Comparison of ENCODE assay signal across 9 cellular contexts in the genomic region with DNA sequence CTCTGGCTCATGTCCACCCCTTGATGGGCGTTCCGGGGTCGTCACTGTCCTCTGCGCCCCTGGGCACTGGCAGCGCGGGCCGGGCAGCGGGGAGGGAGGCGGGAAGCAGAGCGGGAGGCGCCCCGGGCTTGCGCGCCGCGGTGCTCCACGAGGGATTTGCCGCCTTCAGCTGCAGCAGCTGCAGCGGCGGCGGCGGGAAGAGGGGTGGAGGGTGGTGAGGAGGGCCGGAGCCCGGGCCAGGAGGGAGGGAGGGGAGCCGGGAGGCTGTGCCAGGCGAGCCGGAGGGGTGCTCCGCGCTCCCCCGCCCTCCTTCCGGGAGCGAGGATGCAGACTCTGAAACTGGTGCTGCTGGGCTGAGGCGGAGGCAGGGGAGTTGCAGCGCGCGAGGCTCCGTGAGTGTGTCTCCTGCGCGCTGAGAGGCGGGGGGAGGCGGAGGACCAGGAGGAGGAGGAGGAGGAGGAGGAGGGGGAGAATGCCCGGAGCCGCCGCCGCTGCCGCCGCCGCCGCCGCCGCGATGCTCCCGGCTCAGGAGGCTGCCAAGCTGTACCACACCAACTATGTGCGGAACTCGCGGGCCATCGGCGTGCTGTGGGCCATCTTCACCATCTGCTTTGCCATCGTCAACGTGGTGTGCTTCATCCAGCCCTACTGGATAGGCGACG. TPM values are rescaled to one million over a fixed set of nuclear protein-coding genes. Genes with fewer than 3 reads are reported as not detected.
DNase-seq lines count a peak whose midpoint lies in the region; ATAC-seq lines count a peak whose summit lies in the region.
"Had no signal": no experiment of that assay in that cellular context is flagged by ENCODE, and none has a peak within 500 bp of the region (broad histone marks: within the 10 kb centered on the region; RNA-seq: fewer than 3 reads in every experiment).

A gene (plus strand): TSS at position 296 of the 662 bp plus-strand sequence.

- CTCF ChIA-PET in activated naive CD4-positive, alpha-beta T cell treated with anti-CD3 and anti-CD28 coated beads, Interleukin-2, amount 10 ng/mL, durations not matched to agents 7 days and 5 days (lab: Charles Lee) = interaction anchor here (0.7 kb wide), 1 partner anchor 43 kb away, joined by 3 read pairs; no protein-coding TSS in a partner anchor

- POLR2A ChIA-PET in activated naive CD8-positive, alpha-beta T cell treated with anti-CD3 and anti-CD28 coated beads, Interleukin-2, amount 10 ng/mL, durations not matched to agents 7 days and 5 days (lab: Charles Lee) = no interaction called here

- no peak within 1 kb of the TSS for H3K27ac Mint-ChIP-seq in activated naive CD8-positive, alpha-beta T cell treated with anti-CD3 and anti-CD28 coated beads, Interleukin-2, amount 10 ng/mL, durations not matched to agents 7 days and 5 days
- H3K27ac Mint-ChIP-seq in activated naive CD4-positive, alpha-beta T cell treated with anti-CD3 and anti-CD28 coated beads, Interleukin-2, amount 10 ng/mL, durations not matched to agents 7 days and 5 days = no peak within 1 kb of the TSS

- H3K36me3 Mint-ChIP-seq in activated naive CD8-positive, alpha-beta T cell treated with anti-CD3 and anti-CD28 coated beads, Interleukin-2, amount 10 ng/mL, durations not matched to agents 7 days and 5 days = peaks cover 3% of the 10 kb centered on the region
- H3K36me3 Mint-ChIP-seq in activated naive CD4-positive, alpha-beta T cell treated with anti-CD3 and anti-CD28 coated beads, Interleukin-2, amount 10 ng/mL, durations not matched to agents 7 days and 5 days = no peaks in the 10 kb centered on the region

- peak; percentile 9 for DNase-seq in stimulated activated CD4-positive, alpha-beta T cell treated with anti-CD3 and anti-CD28 coated beads, Interleukin-15, amount 100 ng/mL, for 24 hours
- no peak for DNase-seq in stimulated activated CD4-positive, alpha-beta T cell treated with anti-CD3 and anti-CD28 coated beads, Interleukin-4, amount 100 ng/mL, for 4 hours
- peak; percentile 31 for DNase-seq in activated naive CD8-positive, alpha-beta T cell treated with anti-CD3 and anti-CD28 coated beads, Interleukin-2, amount 10 ng/mL, durations not matched to agents 7 days and 5 days
- peak; percentile 29 for DNase-seq in medulla oblongata (ENCODE audit: extremely low spot score)
- DNase-seq in activated naive CD4-positive, alpha-beta T cell treated with anti-CD3 and anti-CD28 coated beads, Interleukin-2, amount 10 ng/mL, durations not matched to agents 7 days and 5 days = no peak
- DNase-seq: GDM1 had no signal

- ATAC-seq in activated naive CD8-positive, alpha-beta T cell treated with anti-CD3 and anti-CD28 coated beads, Interleukin-2, amount 10 ng/mL, durations not matched to agents 7 days and 5 days (ENCODE audit: low read depth) = peak; percentile 10
- ATAC-seq in HG02610 (IDR thresholded peaks at IDR 0.05; ENCODE audit: unreplicated experiment) (no peak), HG03469 (IDR thresholded peaks at IDR 0.05; ENCODE audit: unreplicated experiment) (no peak), GM18909 (IDR thresholded peaks at IDR 0.05; ENCODE audit: poor library complexity, unreplicated experiment) (no peak)

- peaks cover 43% of the 10 kb centered on the region for H3K27me3 Mint-ChIP-seq in activated naive CD8-positive, alpha-beta T cell treated with anti-CD3 and anti-CD28 coated beads, Interleukin-2, amount 10 ng/mL, durations not matched to agents 7 days and 5 days
- H3K27me3 Mint-ChIP-seq in activated naive CD4-positive, alpha-beta T cell treated with anti-CD3 and anti-CD28 coated beads, Interleukin-2, amount 10 ng/mL, durations not matched to agents 7 days and 5 days = peaks cover 54% of the 10 kb centered on the region

- peaks cover 9% of the 10 kb centered on the region for H3K4me1 Mint-ChIP-seq in activated naive CD8-positive, alpha-beta T cell treated with anti-CD3 and anti-CD28 coated beads, Interleukin-2, amount 10 ng/mL, durations not matched to agents 7 days and 5 days
- H3K4me1 Mint-ChIP-seq in activated naive CD4-positive, alpha-beta T cell treated with anti-CD3 and anti-CD28 coated beads, Interleukin-2, amount 10 ng/mL, durations not matched to agents 7 days and 5 days = peaks cover 9% of the 10 kb centered on the region

- no peaks in the 10 kb centered on the region for H3K9me3 Mint-ChIP-seq in activated naive CD8-positive, alpha-beta T cell treated with anti-CD3 and anti-CD28 coated beads, Interleukin-2, amount 10 ng/mL, durations not matched to agents 7 days and 5 days
- H3K9me3 Mint-ChIP-seq in activated naive CD4-positive, alpha-beta T cell treated with anti-CD3 and anti-CD28 coated beads, Interleukin-2, amount 10 ng/mL, durations not matched to agents 7 days and 5 days = no peaks in the 10 kb centered on the region

- H3K4me3 Mint-ChIP-seq in activated naive CD8-positive, alpha-beta T cell treated with anti-CD3 and anti-CD28 coated beads, Interleukin-2, amount 10 ng/mL, durations not matched to agents 7 days and 5 days = peak within 1 kb of the TSS; percentile 57
- no peak within 1 kb of the TSS for H3K4me3 Mint-ChIP-seq in activated naive CD4-positive, alpha-beta T cell treated with anti-CD3 and anti-CD28 coated beads, Interleukin-2, amount 10 ng/mL, durations not matched to agents 7 days and 5 days

RNA-seq across cellular contexts. Expression of the gene that starts here (rescaled TPM):
- not detected for total RNA-seq in activated naive CD8-positive, alpha-beta T cell treated with anti-CD3 and anti-CD28 coated beads, Interleukin-2, amount 10 ng/mL, durations not matched to agents 7 days and 5 days

Comparison
In these comparisons a context has a peak if more than half of its experiments do, and no peak if none do; other contexts are left out.
1. DNase-seq: peak in stimulated activated CD4-positive, alpha-beta T cell treated with anti-CD3 and anti-CD28 coated beads, Interleukin-15, amount 100 ng/mL, for 24 hours (single experiment) and medulla oblongata (single experiment); none in stimulated activated CD4-positive, alpha-beta T cell treated with anti-CD3 and anti-CD28 coated beads, Interleukin-4, amount 100 ng/mL, for 4 hours (0 of 2) and activated naive CD4-positive, alpha-beta T cell treated with anti-CD3 and anti-CD28 coated beads, Interleukin-2, amount 10 ng/mL, durations not matched to agents 7 days and 5 days (single experiment).
2. Peak in DNase-seq and ATAC-seq in activated naive CD8-positive, alpha-beta T cell treated with anti-CD3 and anti-CD28 coated beads, Interleukin-2, amount 10 ng/mL, durations not matched to agents 7 days and 5 days; RNA of the gene not detected or under 1 TPM.